ENCODE assay signal across 24 cellular contexts in genomic region chr19:50231821-50232220, GRCh38. TPM values are rescaled to one million over a fixed set of nuclear protein-coding genes. Genes with fewer than 3 reads are reported as not detected.
"Had no signal": no experiment of that assay in that cellular context is flagged by ENCODE, and none has a peak within 500 bp of the region (broad histone marks: within the 10 kb centered on the region; RNA-seq: fewer than 3 reads in every experiment).

No MANE protein-coding gene starts in this region.

- ATAC-seq: effector memory CD8-positive, alpha-beta T cell; esophagus mucosa; gastroesophageal sphincter; left colon; left ventricle myocardium superior; lower lobe of right lung; mucosa of descending colon had no signal

- H2AFZ ChIP-seq: hepatocyte had no signal

- DNase-seq: effector CD8-positive, alpha-beta T cell; effector memory CD8-positive, alpha-beta T cell; endodermal cell; erythroblast; esophagus squamous epithelium; foreskin fibroblast; foreskin melanocyte; heart left ventricle; immature natural killer cell; islet precursor cell; kidney; kidney glomerular epithelial cell; left colon; left ventricle myocardium superior; lower lobe of right lung; mesenchymal stem cell; mucosa of descending colon had no signal

- H3K9me3 ChIP-seq: esophagus squamous epithelium, gastroesophageal sphincter, heart left ventricle, lower lobe of right lung, mucosa of descending colon had no signal

- H3K4me2 ChIP-seq: hepatocyte had no signal

- H3K79me2 ChIP-seq: hepatocyte had no signal

- FAIRE-seq: colon, endometrium, kidney had no signal

- H3K27ac ChIP-seq: coronary artery, epithelial cell of prostate, esophagus squamous epithelium, gastroesophageal sphincter, hepatocyte, lower lobe of right lung had no signal

- H3K27me3 ChIP-seq: heart left ventricle, hepatocyte had no signal

- H3K4me3 ChIP-seq: coronary artery, esophagus squamous epithelium, gastroesophageal sphincter, heart left ventricle, hepatocyte, lower lobe of right lung, mucosa of descending colon had no signal

- H3K4me1 ChIP-seq: gastroesophageal sphincter had no signal

RNA-seq across cellular contexts. Expression of gene MYH14, which starts 28.4 kb away (rescaled TPM):
- polyA plus RNA-seq: immature natural killer cell had no signal
